ENCODE assay signal across 22 cellular contexts in genomic region chr1:166029196-166029965, GRCh38.
"Had no signal": no experiment of that assay in that cellular context is flagged by ENCODE, and none has a peak within 500 bp of the region (broad histone marks: within the 10 kb centered on the region; RNA-seq: fewer than 3 reads in every experiment).

No MANE protein-coding gene starts in this region.

- ATAC-seq: gastrocnemius medialis; left lung; lower lobe of right lung; naive thymus-derived CD8-positive, alpha-beta T cell; pancreas; sciatic nerve had no signal

- H3K27me3 ChIP-seq: gastrocnemius medialis, left lung, pancreas, stomach, testis, tibial artery had no signal

- H3K9me3 ChIP-seq: gastrocnemius medialis, left lung, lower lobe of right lung, pancreas, stomach, testis, tibial artery had no signal

- H3K4me1 ChIP-seq: left lung, lower lobe of right lung, stomach, testis had no signal

- H3K36me3 ChIP-seq: gastrocnemius medialis, left lung, lower lobe of right lung, pancreas, stomach, tibial artery had no signal

- H3K27ac ChIP-seq: gastrocnemius medialis, left lung, lower lobe of right lung, pancreas, stomach, testis, tibial artery had no signal

- DNase-seq: central memory CD4-positive, alpha-beta T cell; effector CD4-positive, alpha-beta T cell; gastrocnemius medialis; immature natural killer cell; left lung; lower lobe of right lung; naive thymus-derived CD8-positive, alpha-beta T cell; nephron progenitor cell; nucleus accumbens; pancreas; retina; stimulated activated CD4-positive, alpha-beta T cell treated with anti-CD3 and anti-CD28 coated beads, Interleukin-12 subunit alpha, Interleukin-12 subunit beta, amount 100 ng/mL, for 4 hours; stimulated activated CD4-positive, alpha-beta T cell treated with anti-CD3 and anti-CD28 coated beads, Interleukin-1b, Interleukin-23, amount 100 ng/mL, for 48 hours; stimulated activated CD4-positive, alpha-beta T cell treated with anti-CD3 and anti-CD28 coated beads, Interleukin-4, amount 100 ng/mL, for 1 hour; stimulated activated CD8-positive, alpha-beta memory T cell treated with anti-CD3 and anti-CD28 coated beads, Interleukin-4, amount 100 ng/mL, for 48 hours; stimulated activated naive CD4-positive, alpha-beta T cell; stomach; testis; tibial artery had no signal

- H3K4me3 ChIP-seq: dorsolateral prefrontal cortex, gastrocnemius medialis, left lung, lower lobe of right lung, pancreas, smooth muscle cell, stomach, testis, tibial artery had no signal
